In genomic region chr16:2008631-2009301, GRCh38 we compare ENCODE assay signal across 7 cellular contexts. TPM values are rescaled to one million over a fixed set of nuclear protein-coding genes. Genes with fewer than 3 reads are reported as not detected.
DNase-seq lines count a peak whose midpoint lies in the region; ATAC-seq, FAIRE-seq and TF ChIP-seq lines count a peak whose summit lies in the region.
"Had no signal": no experiment of that assay in that cellular context is flagged by ENCODE, and none has a peak within 500 bp of the region (broad histone marks: within the 10 kb centered on the region; RNA-seq: fewer than 3 reads in every experiment).

No MANE protein-coding gene starts in this region.

- peak overlapping the region; percentile 100 for H3K4me2 ChIP-seq in astrocyte (ENCODE audit: low read length)

- CTCF ChIA-PET in naive thymus-derived CD4-positive, alpha-beta T cell (lab: Charles Lee) = interaction anchor here (0.8 to 1.3 kb wide), 2 partner anchors 144 to 208 kb away, joined by 3 read pairs; no protein-coding TSS in a partner anchor

- peak overlapping the region; percentile 74 for H3K27ac Mint-ChIP-seq in astrocyte (ENCODE audit: unreplicated experiment)
- H3K27ac Mint-ChIP-seq in naive thymus-derived CD4-positive, alpha-beta T cell = peak overlapping the region; percentile 60 to 94 (median 76)

- H3K4me1 Mint-ChIP-seq in astrocyte (ENCODE audit: low read depth, unreplicated experiment) = peaks cover 18% of the 10 kb centered on the region
- H3K4me1 Mint-ChIP-seq in naive thymus-derived CD4-positive, alpha-beta T cell = peaks cover 22 to 48% (median 35%) of the 10 kb centered on the region in 7 donors

- H3K4me3 Mint-ChIP-seq in astrocyte (ENCODE audit: unreplicated experiment) = peak overlapping the region; percentile 90
- peak overlapping the region; percentile 72 to 93 (median 87) for H3K4me3 Mint-ChIP-seq in naive thymus-derived CD4-positive, alpha-beta T cell

- POLR2A ChIA-PET in naive thymus-derived CD4-positive, alpha-beta T cell (lab: Charles Lee) = interaction anchor here (0.6 to 2.9 kb wide), 14 partner anchors 13 to 480 kb away, joined by 3 to 30 read pairs (median 4); partner anchors contain the start of genes GFER, MLST8, NDUFB10 and RPS2

- intact Hi-C loops in naive thymus-derived CD4-positive, alpha-beta T cell (cut with micrococcal nuclease) = loop anchor here (1.0 to 5.0 kb wide), 9 partner anchors 15 to 421 kb away; partner anchors contain the start of genes NTHL1 (in 2 of the 2), RPS2 (in 2 of the 2), TSC2 (in 2 of the 2) and CCNF (in 1 of the 2)

- peaks cover 4% of the 10 kb centered on the region for H3K36me3 Mint-ChIP-seq in astrocyte (ENCODE audit: low read depth, unreplicated experiment)
- H3K36me3 Mint-ChIP-seq in naive thymus-derived CD4-positive, alpha-beta T cell = peaks cover 0 to 8% (median 0%) of the 10 kb centered on the region in 5 donors

- no peak overlapping the region for H2AFZ ChIP-seq in ACC112 (ENCODE audit: low read length, unreplicated experiment)
- H2AFZ ChIP-seq in astrocyte (ENCODE audit: low read depth, low read length) = no peak overlapping the region

- no peak for DNase-seq in astrocyte (ENCODE audit: low read depth)
- DNase-seq in naive thymus-derived CD4-positive, alpha-beta T cell = peak in 1 of 9 donors; percentile 35

- no peaks in the 10 kb centered on the region for H3K9me3 Mint-ChIP-seq in astrocyte (ENCODE audit: unreplicated experiment)
- H3K9me3 Mint-ChIP-seq in naive thymus-derived CD4-positive, alpha-beta T cell = no peaks in the 10 kb centered on the region

- H3K4me3 ChIP-seq in ACC112 (ENCODE audit: low read depth, low read length) (peak overlapping the region; percentile 83), astrocyte (ENCODE audit: insufficient read depth, low read depth, low read length) (peak overlapping the region; percentile 88)
- H3K4me3 ChIP-seq in naive thymus-derived CD4-positive, alpha-beta T cell (ENCODE audit: low read length) = peak overlapping the region; percentile 69

- peaks cover 54% of the 10 kb centered on the region for H4K20me1 ChIP-seq in astrocyte (ENCODE audit: insufficient read depth, low read length)

- H3K4me1 ChIP-seq in ACC112 (ENCODE audit: control insufficient read depth, insufficient read depth, low read length, unreplicated experiment) = peaks cover 28% of the 10 kb centered on the region
- peaks cover 41% of the 10 kb centered on the region for H3K4me1 ChIP-seq in astrocyte (ENCODE audit: insufficient read depth, low read length)
- peaks cover 36% of the 10 kb centered on the region in 2 donors for H3K4me1 ChIP-seq in naive thymus-derived CD4-positive, alpha-beta T cell (ENCODE audit: control insufficient read depth in 2 of 2, insufficient read depth in 2 of 2, low read length in 2 of 2)

- H3K27me3 Mint-ChIP-seq in astrocyte (ENCODE audit: low read depth, unreplicated experiment) = no peaks in the 10 kb centered on the region
- H3K27me3 Mint-ChIP-seq in naive thymus-derived CD4-positive, alpha-beta T cell = no peaks in the 10 kb centered on the region

- H3K27ac ChIP-seq in ACC112 (ENCODE audit: low read depth, low read length) (peak overlapping the region; percentile 70), astrocyte (ENCODE audit: low read depth, low read length) (peak overlapping the region; percentile 77)
- peak overlapping the region; percentile 86 for H3K27ac ChIP-seq in naive thymus-derived CD4-positive, alpha-beta T cell (ENCODE audit: low read depth, low read length)

- H3K36me3 ChIP-seq in ACC112 (ENCODE audit: insufficient read depth, low read length) = no peaks in the 10 kb centered on the region
- H3K36me3 ChIP-seq in astrocyte (ENCODE audit: insufficient read depth, low read length) = no peaks in the 10 kb centered on the region
- no peaks in the 10 kb centered on the region for H3K36me3 ChIP-seq in naive thymus-derived CD4-positive, alpha-beta T cell (ENCODE audit: control insufficient read depth in 2 of 3, insufficient read depth in 3 of 3, low read length in 3 of 3)

- H3K9ac ChIP-seq in astrocyte (ENCODE audit: low read length) = peak overlapping the region; percentile 94

- no peak for FAIRE-seq in astrocyte (lab: Jason Lieb, UNC)

- ATAC-seq in HG03108 (IDR thresholded peaks at IDR 0.05; ENCODE audit: unreplicated experiment) (peak; percentile 6), GM21515 (IDR thresholded peaks at IDR 0.05; ENCODE audit: unreplicated experiment) (no peak), HG03175 (IDR thresholded peaks at IDR 0.05; ENCODE audit: unreplicated experiment) (no peak)
- no peak for ATAC-seq in naive thymus-derived CD4-positive, alpha-beta T cell

- peaks cover 65% of the 10 kb centered on the region for H3K79me2 ChIP-seq in ACC112 (ENCODE audit: control insufficient read depth, insufficient read depth, low read length, unreplicated experiment)
- peaks cover 67% of the 10 kb centered on the region for H3K79me2 ChIP-seq in astrocyte (ENCODE audit: insufficient read depth, low read length)

- H3K27me3 ChIP-seq in ACC112 (ENCODE audit: insufficient read depth, low read length) (no peaks in the 10 kb centered on the region), astrocyte (ENCODE audit: insufficient read depth, low read length) (no peaks in the 10 kb centered on the region)
- H3K27me3 ChIP-seq in naive thymus-derived CD4-positive, alpha-beta T cell (ENCODE audit: control insufficient read depth in 2 of 2, insufficient read depth in 2 of 2, low read length in 2 of 2) = no peaks in the 10 kb centered on the region

- H3K9me3 ChIP-seq in astrocyte (ENCODE audit: insufficient read depth, low read depth, low read length) = no peaks in the 10 kb centered on the region
- H3K9me3 ChIP-seq in naive thymus-derived CD4-positive, alpha-beta T cell (ENCODE audit: control insufficient read depth in 2 of 3, low read length in 3 of 3) = no peaks in the 10 kb centered on the region

- TF ChIP-seq CTCF in astrocyte (IDR thresholded peaks at IDR 0.05; ENCODE audit: insufficient read depth, low read depth, low read length) = no peak

RNA-seq across cellular contexts. Expression of gene ZNF598, which starts 0.9 kb away (rescaled TPM):
- total RNA-seq in astrocyte = 46.0 and 50.0 TPM in 2 replicates
- 10 to 100 TPM; 44.3 to 63.2 (median 49.8) TPM for total RNA-seq in naive thymus-derived CD4-positive, alpha-beta T cell
- 1 to 10 TPM; 1.9 to 9.4 TPM for polyA plus RNA-seq in naive thymus-derived CD4-positive, alpha-beta T cell

RNA-seq across cellular contexts. Expression of gene NPW, which starts 10.8 kb away (rescaled TPM):
- total RNA-seq in astrocyte = 2.1 and 2.9 TPM in 2 replicates
- total RNA-seq in naive thymus-derived CD4-positive, alpha-beta T cell = 1 to 10 TPM in 1 of 5 experiments, under 1 TPM in 1, not detected in 3; 0.53 to 1.7 TPM
- not detected for polyA plus RNA-seq in naive thymus-derived CD4-positive, alpha-beta T cell
- total RNA-seq: subcutaneous adipose tissue had no signal

RNA-seq across cellular contexts. Expression of gene NHERF2, which starts 17.9 kb away (rescaled TPM):
- 92.5 and 106 TPM in 2 replicates for total RNA-seq in astrocyte
- total RNA-seq in naive thymus-derived CD4-positive, alpha-beta T cell = 1 to 10 TPM; 2.5 to 3.8 (median 3.6) TPM
- under 1 TPM; 0.33 to 0.56 TPM for polyA plus RNA-seq in naive thymus-derived CD4-positive, alpha-beta T cell

RNA-seq across cellular contexts. Expression of gene SYNGR3, which starts 19.0 kb away (rescaled TPM):
- 4.8 and 6.0 TPM in 2 replicates for total RNA-seq in astrocyte
- total RNA-seq in naive thymus-derived CD4-positive, alpha-beta T cell = 1 to 10 TPM in 2 of 5 experiments, under 1 TPM in 3; 0.49 to 8.8 (median 0.80) TPM
- 1 to 10 TPM in 1 of 2 donors, under 1 TPM in 1; 0.92 to 1.6 TPM for polyA plus RNA-seq in naive thymus-derived CD4-positive, alpha-beta T cell
- total RNA-seq: subcutaneous adipose tissue had no signal

RNA-seq across cellular contexts. Expression of gene GFER, which starts 24.8 kb away (rescaled TPM):
- 30.4 and 32.1 TPM in 2 replicates for total RNA-seq in astrocyte
- total RNA-seq in naive thymus-derived CD4-positive, alpha-beta T cell = 10 to 100 TPM; 14.0 to 28.2 (median 18.1) TPM
- polyA plus RNA-seq in naive thymus-derived CD4-positive, alpha-beta T cell = 10 to 100 TPM; 19.6 to 30.8 TPM

Comparison
In these comparisons a context has a peak if more than half of its experiments do, and no peak if none do; other contexts are left out.
1. RNA of gene NHERF2, which starts 17.9 kb away (total RNA-seq): 92.5 to 106 TPM in astrocyte; 2.5 to 3.8 TPM in naive thymus-derived CD4-positive, alpha-beta T cell; every median in the first group is over 10 times any median in the second.
2. Peak in every context shown above with its lines, with median percentiles within 50 percentile points of each other: H3K27ac ChIP-seq and H3K4me3 ChIP-seq.